Comparison of ENCODE assay signal across 2 cellular contexts in the genomic region with DNA sequence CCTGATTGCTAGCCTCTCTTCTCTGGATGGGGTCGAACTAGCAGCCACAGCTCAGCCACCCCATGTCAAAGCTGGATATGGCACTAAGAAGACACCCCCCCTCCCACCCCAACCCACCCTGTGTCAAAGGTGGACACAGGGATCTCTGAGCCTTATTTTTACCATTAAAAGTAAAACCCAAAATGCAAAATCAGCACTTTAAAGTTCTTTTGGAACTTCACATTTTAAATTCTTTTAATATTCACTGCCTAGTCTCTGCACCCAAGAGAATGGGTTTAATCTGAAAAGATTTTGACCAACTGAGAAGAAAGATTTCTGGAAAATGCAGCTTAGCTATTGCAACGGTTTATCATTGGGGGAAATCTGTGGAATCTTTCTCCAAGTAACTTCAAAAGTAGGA.
TF ChIP-seq lines count a peak whose summit lies in the region.

No MANE protein-coding gene starts in this region.

TF ChIP-seq in HepG2, 621 proteins besides CTCF, POLR2A, EP300 and RAD21:
- TF ChIP-seq MAFF (IDR thresholded peaks at IDR 0.05; ENCODE audit: low read depth, low read length) (peak; percentile 77), MAFK (conservative IDR thresholded peaks at IDR 0.05 in 1 of 2, IDR thresholded peaks at IDR 0.05 in 1 of 2; ENCODE audit: low read length in 2 of 2) (peak; percentile 68 to 85), ZNF264 (CRISPR knock-in tag; IDR thresholded peaks at IDR 0.05) (no peak), ZSCAN29 (CRISPR knock-in tag; conservative IDR thresholded peaks at IDR 0.05) (no peak), ZNF746 (CRISPR knock-in tag; IDR thresholded peaks at IDR 0.05) (no peak), ZNF772 (CRISPR knock-in tag; IDR thresholded peaks at IDR 0.05) (no peak), MLXIP (CRISPR knock-in tag; IDR thresholded peaks at IDR 0.05; ENCODE audit: borderline replicate concordance) (no peak)
- TF ChIP-seq, protein P1, sequence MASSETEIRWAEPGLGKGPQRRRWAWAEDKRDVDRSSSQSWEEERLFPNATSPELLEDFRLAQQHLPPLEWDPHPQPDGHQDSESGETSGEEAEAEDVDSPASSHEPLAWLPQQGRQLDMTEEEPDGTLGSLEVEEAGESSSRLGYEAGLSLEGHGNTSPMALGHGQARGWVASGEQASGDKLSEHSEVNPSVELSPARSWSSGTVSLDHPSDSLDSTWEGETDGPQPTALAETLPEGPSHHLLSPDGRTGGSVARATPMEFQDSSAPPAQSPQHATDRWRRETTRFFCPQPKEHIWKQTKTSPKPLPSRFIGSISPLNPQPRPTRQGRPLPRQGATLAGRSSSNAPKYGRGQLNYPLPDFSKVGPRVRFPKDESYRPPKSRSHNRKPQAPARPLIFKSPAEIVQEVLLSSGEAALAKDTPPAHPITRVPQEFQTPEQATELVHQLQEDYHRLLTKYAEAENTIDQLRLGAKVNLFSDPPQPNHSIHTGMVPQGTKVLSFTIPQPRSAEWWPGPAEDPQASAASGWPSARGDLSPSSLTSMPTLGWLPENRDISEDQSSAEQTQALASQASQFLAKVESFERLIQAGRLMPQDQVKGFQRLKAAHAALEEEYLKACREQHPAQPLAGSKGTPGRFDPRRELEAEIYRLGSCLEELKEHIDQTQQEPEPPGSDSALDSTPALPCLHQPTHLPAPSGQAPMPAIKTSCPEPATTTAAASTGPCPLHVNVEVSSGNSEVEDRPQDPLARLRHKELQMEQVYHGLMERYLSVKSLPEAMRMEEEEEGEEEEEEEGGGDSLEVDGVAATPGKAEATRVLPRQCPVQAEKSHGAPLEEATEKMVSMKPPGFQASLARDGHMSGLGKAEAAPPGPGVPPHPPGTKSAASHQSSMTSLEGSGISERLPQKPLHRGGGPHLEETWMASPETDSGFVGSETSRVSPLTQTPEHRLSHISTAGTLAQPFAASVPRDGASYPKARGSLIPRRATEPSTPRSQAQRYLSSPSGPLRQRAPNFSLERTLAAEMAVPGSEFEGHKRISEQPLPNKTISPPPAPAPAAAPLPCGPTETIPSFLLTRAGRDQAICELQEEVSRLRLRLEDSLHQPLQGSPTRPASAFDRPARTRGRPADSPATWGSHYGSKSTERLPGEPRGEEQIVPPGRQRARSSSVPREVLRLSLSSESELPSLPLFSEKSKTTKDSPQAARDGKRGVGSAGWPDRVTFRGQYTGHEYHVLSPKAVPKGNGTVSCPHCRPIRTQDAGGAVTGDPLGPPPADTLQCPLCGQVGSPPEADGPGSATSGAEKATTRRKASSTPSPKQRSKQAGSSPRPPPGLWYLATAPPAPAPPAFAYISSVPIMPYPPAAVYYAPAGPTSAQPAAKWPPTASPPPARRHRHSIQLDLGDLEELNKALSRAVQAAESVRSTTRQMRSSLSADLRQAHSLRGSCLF (CRISPR knock-in tag; IDR thresholded peaks at IDR 0.05; ENCODE audit: borderline replicate concordance): no peak

TF ChIP-seq in K562, 482 proteins besides CTCF, POLR2A, EP300 and RAD21 (continued from another document):
- no peak for TF ChIP-seq NUFIP1 (IDR thresholded peaks at IDR 0.05; ENCODE audit: partially characterized antibody)
- TF ChIP-seq TAL1 (IDR thresholded peaks at IDR 0.05): no peak
- TF ChIP-seq C11orf30 (IDR thresholded peaks at IDR 0.05; ENCODE audit: low read depth): peak; percentile 75
- peak; percentile 57 for TF ChIP-seq MAFG (tag; conservative IDR thresholded peaks at IDR 0.05)
- TF ChIP-seq MAFK (IDR thresholded peaks at IDR 0.05; ENCODE audit: low read length): peak; percentile 73
- no peak for TF ChIP-seq SP2 (IDR thresholded peaks at IDR 0.05; ENCODE audit: extremely low read depth, low read depth, low read length, poor library complexity, severe bottlenecking)
- TF ChIP-seq TRIM25 (IDR thresholded peaks at IDR 0.05; ENCODE audit: borderline replicate concordance): no peak
- TF ChIP-seq ZNF316 (IDR thresholded peaks at IDR 0.05): peak; percentile 86
- no peak for TF ChIP-seq DACH1 (IDR thresholded peaks at IDR 0.05; ENCODE audit: partially characterized antibody)
TF ChIP-seq in K562: peak in this region for 5.
